In genomic region chr12:46372131-46372851, GRCh38 we compare ENCODE assay signal across 1 cellular context.
TF ChIP-seq lines count a peak whose summit lies in the region.

Gene SLC38A2 (minus strand): TSS chr12:46372773. CDS start chr12:46371293, 1,480 bp downstream.

TF ChIP-seq in HEK293, 187 proteins besides CTCF, POLR2A, EP300 and RAD21 (continued from another document):
- TF ChIP-seq ZNF202 (tag by site-specific recombination; IDR thresholded peaks at IDR 0.05; ENCODE audit: borderline replicate concordance) (no peak), ZNF514 (tag by site-specific recombination; IDR thresholded peaks at IDR 0.05) (no peak), ZNF292 (tag by site-specific recombination; IDR thresholded peaks at IDR 0.05; ENCODE audit: borderline replicate concordance, low read depth) (no peak), ZNF626 (tag by site-specific recombination; IDR thresholded peaks at IDR 0.05) (no peak), ZNF76 (tag by site-specific recombination; IDR thresholded peaks at IDR 0.05; ENCODE audit: borderline replicate concordance, low read depth) (no peak)
